In genomic region chr1:28640766-28641165, GRCh38 we compare ENCODE assay signal across 8 cellular contexts. TPM values are rescaled to one million over a fixed set of nuclear protein-coding genes. Genes with fewer than 3 reads are reported as not detected.
DNase-seq lines count a peak whose midpoint lies in the region; ATAC-seq and TF ChIP-seq lines count a peak whose summit lies in the region.

No MANE protein-coding gene starts in this region.

- H3K9ac ChIP-seq in Loucy (ENCODE audit: low read depth, low read length, poor library complexity, severe bottlenecking) = no peak overlapping the region

- no peak overlapping the region for H3K27ac ChIP-seq in left lung
- no peak overlapping the region for H3K27ac ChIP-seq in aorta (ENCODE audit: low read depth in 1 of 2, low read length in 2 of 2)

- peak overlapping the region; percentile 88 for H3K4me3 ChIP-seq in Loucy (ENCODE audit: low read length, poor library complexity, severe bottlenecking)
- H3K4me3 ChIP-seq in left lung = no peak overlapping the region
- no peak overlapping the region for H3K4me3 ChIP-seq in aorta (ENCODE audit: low read length in 2 of 2)

- ATAC-seq in HG02938 (IDR thresholded peaks at IDR 0.05; ENCODE audit: unreplicated experiment) (no peak), left lung (no peak), aorta (ENCODE audit: low FRiP score) (no peak)

- H4K20me1 ChIP-seq in Loucy (ENCODE audit: insufficient read depth, low read length, poor library complexity, severe bottlenecking) = peaks cover 4% of the 10 kb centered on the region

- 88 to 89% methylated on average over 1 of the region's 1 CpG for WGBS in aorta, 2 donors

- H3K9me3 ChIP-seq in Loucy (ENCODE audit: insufficient read depth, low read depth, low read length) = no peaks in the 10 kb centered on the region
- no peaks in the 10 kb centered on the region for H3K9me3 ChIP-seq in left lung
- H3K9me3 ChIP-seq in aorta (ENCODE audit: control insufficient read depth, low read length) = no peaks in the 10 kb centered on the region

- H3F3A ChIP-seq in Loucy (ENCODE audit: low read depth) = peaks cover 4% of the 10 kb centered on the region; the same call in 1 of the 2 replicates

- no peaks in the 10 kb centered on the region for H3K36me3 ChIP-seq in Loucy (ENCODE audit: insufficient read depth, low read length)
- H3K36me3 ChIP-seq in left lung = peaks cover 0 to 5% of the 10 kb centered on the region in 2 donors
- no peaks in the 10 kb centered on the region for H3K36me3 ChIP-seq in aorta (ENCODE audit: control insufficient read depth in 1 of 2, insufficient read depth in 2 of 2, low read length in 1 of 2)

- no peaks in the 10 kb centered on the region for H3K27me3 ChIP-seq in Loucy (ENCODE audit: insufficient read depth, low read length, poor library complexity, severe bottlenecking)
- H3K27me3 ChIP-seq in left lung = no peaks in the 10 kb centered on the region
- no peaks in the 10 kb centered on the region for H3K27me3 ChIP-seq in aorta (ENCODE audit: control insufficient read depth in 1 of 2, insufficient read depth in 2 of 2, low read length in 1 of 2)

- intact Hi-C loops in left lung (cut with DNase I) = no loop called here
- intact Hi-C loops in aorta (cut with DNase I) = loop anchor here (5.0 to 10.0 kb wide), 2 partner anchors 234 to 542 kb away; partner anchors contain the start of gene SRSF4 (in 1 of the 2)

- H2AFZ ChIP-seq in Loucy (ENCODE audit: low read length) = no peak overlapping the region

- H3K9me2 ChIP-seq in Loucy (replicated peaks; ENCODE audit: low read depth, low read length) = no peaks in the 10 kb centered on the region

- peaks cover 22% of the 10 kb centered on the region for H3K4me1 ChIP-seq in Loucy (ENCODE audit: insufficient read depth, low read length, poor library complexity, severe bottlenecking)
- H3K4me1 ChIP-seq in left lung = peaks cover 16 to 36% of the 10 kb centered on the region in 2 donors
- no peaks in the 10 kb centered on the region for H3K4me1 ChIP-seq in aorta (ENCODE audit: control insufficient read depth in 1 of 2, insufficient read depth in 2 of 2, low read length in 2 of 2)

- TF ChIP-seq CTCF in Loucy (conservative IDR thresholded peaks at IDR 0.05; ENCODE audit: low read length) (peak; percentile 63), left lung (IDR thresholded peaks at IDR 0.05) (no peak)

- DNase-seq in GDM1 (lab: John Stamatoyannopoulos, UW) = peak; percentile 17
- peak; percentile 36 for DNase-seq in activated T-cell treated with anti-CD3 and anti-CD28 coated beads, Interleukin-2, amount 50 U/mL, for 1 hour
- DNase-seq in kidney tubule cell (ENCODE audit: low spot score) = peak; percentile 50
- DNase-seq in left lung = no peak
- no peak for DNase-seq in OCI-M2 (lab: John Stamatoyannopoulos, UW; ENCODE audit: unreplicated experiment)
- no peak for DNase-seq in aorta

- peak overlapping the region; percentile 85 for H3K4me2 ChIP-seq in Loucy (ENCODE audit: low read depth, low read length, poor library complexity, severe bottlenecking)

- 0 out of 2 replicates have a peak, but pooled peaks cover 10% of the 10 kb centered on the region for H3K79me2 ChIP-seq in Loucy (ENCODE audit: insufficient read depth, low read length)

RNA-seq across cellular contexts. Expression of gene TAF12, which starts 2.1 kb away (rescaled TPM):
- 10 to 100 TPM; 23.2 to 25.2 TPM for total RNA-seq in left lung
- 10 to 100 TPM; 14.6 to 17.1 TPM for total RNA-seq in aorta
- polyA plus RNA-seq in aorta = 10 to 100 TPM; 17.0 to 21.4 TPM

RNA-seq across cellular contexts. Expression of gene RNU11, which starts 7.6 kb away (rescaled TPM):
- total RNA-seq in left lung (not detected), aorta (not detected)
- not detected for polyA plus RNA-seq in aorta

RNA-seq across cellular contexts. Expression of gene GMEB1, which starts 27.8 kb away (rescaled TPM):
- total RNA-seq in left lung = 10 to 100 TPM; 10.6 to 13.7 TPM
- 10 to 100 TPM; 11.1 to 11.9 TPM for total RNA-seq in aorta
- polyA plus RNA-seq in aorta = 1 to 10 TPM; 4.1 to 4.2 TPM

RNA-seq across cellular contexts. Expression of gene RAB42, which starts 48.7 kb away (rescaled TPM):
- total RNA-seq in left lung (10 to 100 TPM in 1 of 2 donors, 1 to 10 TPM in 1; 6.1 to 17.7 TPM), aorta (1 to 10 TPM; 2.0 to 4.3 TPM)
- 1 to 10 TPM; 1.1 to 3.8 TPM for polyA plus RNA-seq in aorta

Comparison
In these comparisons a context has a peak if more than half of its experiments do, and no peak if none do; other contexts are left out.
1. DNase-seq: peak in GDM1 (single experiment), activated T-cell treated with anti-CD3 and anti-CD28 coated beads, Interleukin-2, amount 50 U/mL, for 1 hour (single experiment) and kidney tubule cell (single experiment); none in left lung (0 of 2), OCI-M2 (single experiment) and aorta (0 of 2).
2. intact Hi-C loops: an anchor here in aorta (5.0 to 10.0 kb wide); none called in left lung.